25 cellular contexts compared by ENCODE assay signal in the genomic region with DNA sequence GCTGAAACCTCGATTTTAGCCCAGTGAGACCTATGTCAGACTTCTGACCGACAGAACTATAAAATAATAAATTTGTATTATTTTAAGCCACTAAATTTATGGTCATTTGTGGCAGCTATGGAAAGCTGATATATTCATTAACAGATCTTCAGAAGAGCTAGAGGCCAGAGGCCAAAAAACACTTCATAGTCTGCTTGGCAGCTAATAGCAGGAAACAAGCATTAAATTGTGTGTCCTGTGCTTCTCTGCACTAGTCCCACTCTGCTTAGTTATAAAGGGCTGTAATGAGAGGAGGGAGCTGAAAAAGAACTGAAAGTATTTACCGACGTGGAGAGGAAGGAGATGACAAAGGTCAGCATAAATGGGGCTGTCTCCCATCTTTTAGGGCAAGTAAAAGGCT.
"Had no signal": no experiment of that assay in that cellular context is flagged by ENCODE, and none has a peak within 500 bp of the region (broad histone marks: within the 10 kb centered on the region; RNA-seq: fewer than 3 reads in every experiment).

No MANE protein-coding gene starts in this region.

- H3K4me3 ChIP-seq: colonic mucosa, lower lobe of right lung, neural progenitor cell, right lobe of liver, smooth muscle cell, suprapubic skin, transverse colon had no signal

- H3K36me3 Mint-ChIP-seq: naive thymus-derived CD8-positive, alpha-beta T cell; neural progenitor cell had no signal

- H3K9me3 ChIP-seq: colonic mucosa, right lobe of liver, suprapubic skin, transverse colon had no signal

- H3K27me3 Mint-ChIP-seq: dendritic cell treated with granulocyte-macrophage colony-stimulating factor and Interleukin-4, amounts not matched to agents 40 ng/mL and 50 ng/mL, for 4 days had no signal

- H3K4me1 Mint-ChIP-seq: central memory CD8-positive, alpha-beta T cell; endodermal cell; naive thymus-derived CD8-positive, alpha-beta T cell; stimulated activated naive CD8-positive, alpha-beta T cell treated with anti-CD3 and anti-CD28 coated beads, Interleukin-15, amount 100 ng/mL, for 72 hours had no signal

- H3K9me3 Mint-ChIP-seq: central memory CD8-positive, alpha-beta T cell; endodermal cell; stimulated activated naive CD8-positive, alpha-beta T cell treated with anti-CD3 and anti-CD28 coated beads, Interleukin-15, amount 100 ng/mL, for 72 hours had no signal

- H2AFZ ChIP-seq: neural progenitor cell had no signal

- H3K4me2 ChIP-seq: neural progenitor cell, smooth muscle cell had no signal

- H3K4me1 ChIP-seq: colonic mucosa, lower lobe of right lung, neural progenitor cell, right lobe of liver, transverse colon had no signal

- DNase-seq: colonic mucosa; effector CD8-positive, alpha-beta T cell; endodermal cell; foreskin fibroblast; glutamatergic neuron; kidney; left ventricle myocardium superior; lower lobe of right lung; naive thymus-derived CD8-positive, alpha-beta T cell; retina; right lobe of liver; stimulated activated CD4-positive, alpha-beta T cell treated with anti-CD3 and anti-CD28 coated beads, Interleukin-12 subunit alpha, Interleukin-12 subunit beta, amount 100 ng/mL, for 4 hours; stimulated activated CD4-positive, alpha-beta T cell treated with anti-CD3 and anti-CD28 coated beads, Interleukin-1b, Interleukin-23, amount 100 ng/mL, for 48 hours; stimulated activated CD4-positive, alpha-beta T cell treated with anti-CD3 and anti-CD28 coated beads, Interleukin-4, amount 100 ng/mL, for 1 hour; stimulated activated CD8-positive, alpha-beta memory T cell treated with anti-CD3 and anti-CD28 coated beads, Interleukin-4, amount 100 ng/mL, for 48 hours; stimulated activated naive CD4-positive, alpha-beta T cell; stimulated activated naive CD8-positive, alpha-beta T cell treated with anti-CD3 and anti-CD28 coated beads, Interleukin-15, amount 100 ng/mL, for 72 hours; transverse colon had no signal

- ATAC-seq: esophagus mucosa; left ventricle myocardium superior; lower lobe of right lung; naive thymus-derived CD8-positive, alpha-beta T cell; right lobe of liver; stimulated activated naive CD8-positive, alpha-beta T cell treated with anti-CD3 and anti-CD28 coated beads, Interleukin-15, amount 100 ng/mL, for 72 hours had no signal

- H3K27me3 ChIP-seq: colonic mucosa, neural progenitor cell, right lobe of liver, suprapubic skin, transverse colon had no signal

- H3K4me3 Mint-ChIP-seq: central memory CD8-positive, alpha-beta T cell; dendritic cell treated with granulocyte-macrophage colony-stimulating factor and Interleukin-4, amounts not matched to agents 40 ng/mL and 50 ng/mL, for 4 days; endodermal cell; naive thymus-derived CD8-positive, alpha-beta T cell; neural progenitor cell; stimulated activated naive CD8-positive, alpha-beta T cell treated with anti-CD3 and anti-CD28 coated beads, Interleukin-15, amount 100 ng/mL, for 72 hours had no signal

- H3K27ac Mint-ChIP-seq: dendritic cell treated with granulocyte-macrophage colony-stimulating factor and Interleukin-4, amounts not matched to agents 40 ng/mL and 50 ng/mL, for 4 days; endodermal cell; naive thymus-derived CD8-positive, alpha-beta T cell; stimulated activated naive CD8-positive, alpha-beta T cell treated with anti-CD3 and anti-CD28 coated beads, Interleukin-15, amount 100 ng/mL, for 72 hours had no signal

- H3K27ac ChIP-seq: colonic mucosa, epithelial cell of prostate, lower lobe of right lung, neural progenitor cell, right lobe of liver, suprapubic skin, transverse colon had no signal

- H3K36me3 ChIP-seq: colonic mucosa, lower lobe of right lung, neural progenitor cell, right lobe of liver, suprapubic skin, transverse colon had no signal
